ENCODE assay signal across 8 cellular contexts in the genomic region with DNA sequence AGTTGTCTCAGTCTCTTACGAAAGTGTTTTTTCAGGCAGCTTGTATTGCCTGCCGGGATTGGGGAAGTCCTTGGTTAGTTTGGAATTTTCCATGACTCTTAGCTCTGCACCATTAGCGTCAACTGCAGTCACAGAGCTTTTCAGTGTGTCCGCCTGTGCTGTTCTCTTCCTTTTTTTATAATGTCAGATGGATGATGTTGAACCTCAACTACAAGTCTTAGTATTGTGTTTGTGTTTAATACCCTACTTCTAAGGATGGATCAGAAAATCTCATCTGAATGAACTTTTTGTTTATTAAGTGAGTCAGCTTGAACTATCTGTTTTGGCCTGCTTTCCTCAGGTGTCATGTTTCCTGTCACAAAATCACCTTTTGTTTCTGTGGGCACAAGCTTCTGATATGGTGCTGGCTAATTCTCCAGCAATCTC. TPM values are rescaled to one million over a fixed set of nuclear protein-coding genes. Genes with fewer than 3 reads are reported as not detected.
DNase-seq lines count a peak whose midpoint lies in the region; ATAC-seq and FAIRE-seq lines count a peak whose summit lies in the region.

No MANE protein-coding gene starts in this region.

- H3K36me3 Mint-ChIP-seq in activated CD8-positive, alpha-beta memory T cell treated with anti-CD3 and anti-CD28 coated beads, Interleukin-2, amount 10 ng/mL, durations not matched to agents 7 days and 5 days: peaks cover 31% of the 10 kb centered on the region

- H3K27ac Mint-ChIP-seq in activated CD8-positive, alpha-beta memory T cell treated with anti-CD3 and anti-CD28 coated beads, Interleukin-2, amount 10 ng/mL, durations not matched to agents 7 days and 5 days: peak overlapping the region; percentile 26

- H3K9me3 Mint-ChIP-seq in activated CD8-positive, alpha-beta memory T cell treated with anti-CD3 and anti-CD28 coated beads, Interleukin-2, amount 10 ng/mL, durations not matched to agents 7 days and 5 days (ENCODE audit: low read depth): no peaks in the 10 kb centered on the region

- no peak for FAIRE-seq in frontal cortex (lab: Jason Lieb, UNC)

- DNase-seq in HCEC 1CT (peak; percentile 22), glomerular visceral epithelial cell (ENCODE audit: extremely low spot score) (peak; percentile 49), putamen (ENCODE audit: low spot score) (peak; percentile 55), frontal cortex (ENCODE audit: low spot score in 2 of 2) (no peak), NCI-H1048 (lab: John Stamatoyannopoulos, UW) (no peak), RPMI8226 (no peak)
- no peak for DNase-seq in activated CD8-positive, alpha-beta memory T cell treated with anti-CD3 and anti-CD28 coated beads, Interleukin-2, amount 10 ng/mL, durations not matched to agents 7 days and 5 days

- H3K4me1 Mint-ChIP-seq in activated CD8-positive, alpha-beta memory T cell treated with anti-CD3 and anti-CD28 coated beads, Interleukin-2, amount 10 ng/mL, durations not matched to agents 7 days and 5 days: peaks cover 24% of the 10 kb centered on the region

- no peaks in the 10 kb centered on the region for H3K27me3 Mint-ChIP-seq in activated CD8-positive, alpha-beta memory T cell treated with anti-CD3 and anti-CD28 coated beads, Interleukin-2, amount 10 ng/mL, durations not matched to agents 7 days and 5 days

- no peak for ATAC-seq in activated CD8-positive, alpha-beta memory T cell treated with anti-CD3 and anti-CD28 coated beads, Interleukin-2, amount 10 ng/mL, durations not matched to agents 7 days and 5 days
- ATAC-seq in GM19351 (IDR thresholded peaks at IDR 0.05; ENCODE audit: unreplicated experiment): no peak

- no peak overlapping the region for H3K4me3 Mint-ChIP-seq in activated CD8-positive, alpha-beta memory T cell treated with anti-CD3 and anti-CD28 coated beads, Interleukin-2, amount 10 ng/mL, durations not matched to agents 7 days and 5 days

- CTCF ChIA-PET in activated CD8-positive, alpha-beta memory T cell treated with anti-CD3 and anti-CD28 coated beads, Interleukin-2, amount 10 ng/mL, durations not matched to agents 7 days and 5 days (lab: Charles Lee): interaction anchor here (1.0 kb wide), 1 partner anchor 49 kb away, joined by 3 read pairs; no protein-coding TSS in a partner anchor

RNA-seq across cellular contexts. Expression of gene ATP6V0E1, which starts 33.1 kb away (rescaled TPM):
- total RNA-seq in activated CD8-positive, alpha-beta memory T cell treated with anti-CD3 and anti-CD28 coated beads, Interleukin-2, amount 10 ng/mL, durations not matched to agents 7 days and 5 days: 100 to 1,000 TPM; 110 to 144 TPM
- total RNA-seq in frontal cortex: 35.1 TPM

RNA-seq across cellular contexts. Expression of gene CREBRF, which starts 39.5 kb away (rescaled TPM):
- 10 to 100 TPM; 11.2 to 14.7 TPM for total RNA-seq in activated CD8-positive, alpha-beta memory T cell treated with anti-CD3 and anti-CD28 coated beads, Interleukin-2, amount 10 ng/mL, durations not matched to agents 7 days and 5 days
- total RNA-seq in frontal cortex: 34.2 TPM

RNA-seq across cellular contexts. Expression of gene RPL26L1, which starts 57.4 kb away (rescaled TPM):
- 10 to 100 TPM; 44.4 to 52.0 TPM for total RNA-seq in activated CD8-positive, alpha-beta memory T cell treated with anti-CD3 and anti-CD28 coated beads, Interleukin-2, amount 10 ng/mL, durations not matched to agents 7 days and 5 days
- 33.8 TPM for total RNA-seq in frontal cortex

Comparison
In these comparisons a context has a peak if more than half of its experiments do, and no peak if none do; other contexts are left out.
1. DNase-seq: peak in HCEC 1CT (single experiment), glomerular visceral epithelial cell (single experiment) and putamen (single experiment); none in activated CD8-positive, alpha-beta memory T cell treated with anti-CD3 and anti-CD28 coated beads, Interleukin-2, amount 10 ng/mL, durations not matched to agents 7 days and 5 days (single experiment), frontal cortex (0 of 2), NCI-H1048 (single experiment) and RPMI8226 (single experiment).